Comparison of ENCODE assay signal across 18 cellular contexts in genomic region chr18:37846996-37847395, GRCh38.
"Had no signal": no experiment of that assay in that cellular context is flagged by ENCODE, and none has a peak within 500 bp of the region (broad histone marks: within the 10 kb centered on the region; RNA-seq: fewer than 3 reads in every experiment).

No MANE protein-coding gene starts in this region.

- H3K27ac ChIP-seq: VCaP had no signal

- ATAC-seq: activated CD8-positive, alpha-beta T cell treated with anti-CD3 and anti-CD28 coated beads for 36 hours; T-cell had no signal

- DNase-seq: activated CD4-positive, alpha-beta T cell treated with anti-CD3 and anti-CD28 coated beads for 4 hours; activated CD8-positive, alpha-beta memory T cell treated with anti-CD3 and anti-CD28 coated beads, Interleukin-2, amount 50 U/mL, for 48 hours; activated CD8-positive, alpha-beta T cell treated with anti-CD3 and anti-CD28 coated beads for 36 hours; activated T-cell treated with anti-CD3 and anti-CD28 coated beads, Interleukin-2, amount 50 U/mL, for 1 hour; aorta; Karpas-422; MM.1S; NCI-H1105; NCI-H1436; NCI-H1694 treated with DMSO at 0.1 percent for 48 hours; NCI-H2029 treated with DMSO at 0.1 percent for 48 hours; NCI-H446; NCI-H524; SIG-M5; T-cell; T-helper 2 cell; T1000 had no signal
